ENCODE assay signal across 35 cellular contexts in the genomic region with DNA sequence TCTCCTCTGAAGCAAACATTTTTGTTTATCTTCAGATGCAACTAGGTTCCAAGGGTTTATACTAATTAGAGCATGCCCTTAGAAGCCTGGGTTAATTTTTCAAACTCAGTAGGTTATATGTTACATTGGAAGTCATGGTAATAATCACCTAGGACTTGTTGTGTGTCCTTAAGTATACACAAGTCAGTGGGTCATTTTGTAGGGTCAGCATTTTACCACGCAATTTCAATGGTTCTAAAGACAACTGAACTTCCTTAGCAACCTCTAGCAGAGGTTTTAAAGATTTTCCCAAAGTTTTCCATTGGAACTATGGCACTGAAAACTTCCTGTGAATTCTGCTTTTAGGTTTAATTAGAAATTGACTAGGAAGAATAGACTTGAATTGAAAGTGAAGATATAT.
"Had no signal": no experiment of that assay in that cellular context is flagged by ENCODE, and none has a peak within 500 bp of the region (broad histone marks: within the 10 kb centered on the region; RNA-seq: fewer than 3 reads in every experiment).

No MANE protein-coding gene starts in this region.

- H3K4me3 Mint-ChIP-seq: activated B cell treated with CpG ODN at 0.5 μM for 24 hours; activated CD4-positive, alpha-beta memory T cell treated with anti-CD3 and anti-CD28 coated beads for 36 hours; activated CD4-positive, alpha-beta T cell treated with anti-CD3 and anti-CD28 coated beads, Interleukin-2, amount 10 ng/mL, durations not matched to agents 24 days and 14 days; activated CD8-positive, alpha-beta T cell treated with anti-CD3 and anti-CD28 coated beads for 36 hours; activated naive CD4-positive, alpha-beta T cell treated with anti-CD3 and anti-CD28 coated beads for 36 hours; activated naive CD8-positive, alpha-beta T cell treated with anti-CD3 and anti-CD28 coated beads for 36 hours; activated T-cell treated with anti-CD3 and anti-CD28 coated beads, Interleukin-2, amount 50 U/mL, for 4 hours; activated T-cell treated with anti-CD3 and anti-CD28 coated beads, Interleukin-2, amount 50 U/mL, for 72 hours; activated T-helper 1 cell treated with anti-CD3 and anti-CD28 coated beads, Interleukin-12 subunit alpha, Interleukin-12 subunit beta, Interleukin-2, Interleukin-4 antibody, amounts not matched to agents 30 ng/mL and 10 ng/mL and 1 ng/mL, durations not matched to agents 14 hours and 24 hours and 36 hours; activated T-helper 17 cell treated with anti-CD3 and anti-CD28 coated beads, Interleukin-2, amount 50 U/mL, for 72 hours; T-helper 1 cell treated with Interleukin-12 subunit alpha and Interleukin-12 subunit beta and Interleukin-4 antibody, amounts not matched to agents 30 μg/mL and 1 μg/mL, for 36 hours; T-helper 2 cell treated with Interferon-gamma antibody and Interleukin-4, amounts not matched to agents 5 μg/mL and 100 μg/mL, for 36 hours had no signal

- H3K36me3 Mint-ChIP-seq: activated CD4-positive, alpha-beta memory T cell treated with anti-CD3 and anti-CD28 coated beads for 36 hours; activated naive CD4-positive, alpha-beta T cell treated with anti-CD3 and anti-CD28 coated beads, Interleukin-2, amount 50 U/mL, for 72 hours had no signal

- H3K27me3 ChIP-seq: adrenal gland, body of pancreas, brain microvascular endothelial cell, breast epithelium had no signal

- H3K27ac ChIP-seq: adrenal gland, body of pancreas, brain microvascular endothelial cell, breast epithelium, VCaP had no signal

- H3K4me1 ChIP-seq: body of pancreas, breast epithelium had no signal

- H3K36me3 ChIP-seq: adrenal gland, brain microvascular endothelial cell, breast epithelium had no signal

- DNase-seq: activated B cell treated with CpG ODN at 0.5 μM for 24 hours; activated CD4-positive, alpha-beta memory T cell treated with anti-CD3 and anti-CD28 coated beads for 36 hours; activated CD4-positive, alpha-beta T cell treated with anti-CD3 and anti-CD28 coated beads for 4 hours; activated CD4-positive, alpha-beta T cell treated with anti-CD3 and anti-CD28 coated beads, Interleukin-2, amount 10 ng/mL, durations not matched to agents 24 days and 14 days; activated CD4-positive, alpha-beta T cell treated with anti-CD3 and anti-CD28 coated beads, Interleukin-2, amount 50 U/mL, for 1 hour; activated CD4-positive, alpha-beta T cell treated with anti-CD3 and anti-CD28 coated beads, Interleukin-2, amount 50 U/mL, for 4 hours; activated CD4-positive, CD25-positive, alpha-beta regulatory T cell treated with anti-CD3 and anti-CD28 coated beads, Interleukin-2, amount 50 U/mL, for 72 hours; activated CD8-positive, alpha-beta memory T cell treated with anti-CD3 and anti-CD28 coated beads, Interleukin-2, amount 50 U/mL, for 4 hours; activated CD8-positive, alpha-beta T cell treated with anti-CD3 and anti-CD28 coated beads for 36 hours; activated effector memory CD4-positive, alpha-beta T cell treated with anti-CD3 and anti-CD28 coated beads, Interleukin-2, amount 50 U/mL, for 16 hours; activated gamma-delta T cell treated with Interleukin-2 at 50 U/mL for 16 hours; activated naive CD4-positive, alpha-beta T cell; activated naive CD4-positive, alpha-beta T cell treated with anti-CD3 and anti-CD28 coated beads for 36 hours; activated naive CD4-positive, alpha-beta T cell treated with anti-CD3 and anti-CD28 coated beads, Interleukin-2, amount 50 U/mL, for 16 hours; activated naive CD8-positive, alpha-beta T cell treated with anti-CD3 and anti-CD28 coated beads for 36 hours; activated T-cell treated with anti-CD3 and anti-CD28 coated beads for 4 hours; activated T-cell treated with anti-CD3 and anti-CD28 coated beads, Interleukin-2, amount 50 U/mL, for 1 hour; activated T-cell treated with anti-CD3 and anti-CD28 coated beads, Interleukin-2, amount 50 U/mL, for 4 hours; activated T-cell treated with anti-CD3 and anti-CD28 coated beads, Interleukin-2, amount 50 U/mL, for 72 hours; adrenal gland; amniotic stem cell; aorta; body of pancreas; brain microvascular endothelial cell; central memory CD4-positive, alpha-beta T cell; T-helper 2 cell; T-helper 9 cell had no signal

- H3K4me3 ChIP-seq: adrenal gland, body of pancreas, breast epithelium had no signal

- H3K4me1 Mint-ChIP-seq: activated B cell treated with CpG ODN at 0.5 μM for 24 hours; activated T-helper 17 cell treated with anti-CD3 and anti-CD28 coated beads, Interleukin-2, amount 50 U/mL, for 72 hours had no signal

- H3K27ac Mint-ChIP-seq: activated B cell treated with CpG ODN at 0.5 μM for 24 hours; activated CD4-positive, alpha-beta memory T cell treated with anti-CD3 and anti-CD28 coated beads for 36 hours; activated CD4-positive, alpha-beta T cell treated with anti-CD3 and anti-CD28 coated beads, Interleukin-2, amount 10 ng/mL, durations not matched to agents 24 days and 14 days; activated CD8-positive, alpha-beta T cell treated with anti-CD3 and anti-CD28 coated beads for 36 hours; activated naive CD4-positive, alpha-beta T cell treated with anti-CD3 and anti-CD28 coated beads for 36 hours; activated naive CD4-positive, alpha-beta T cell treated with anti-CD3 and anti-CD28 coated beads, Interleukin-2, amount 50 U/mL, for 72 hours; activated naive CD8-positive, alpha-beta T cell treated with anti-CD3 and anti-CD28 coated beads for 36 hours; activated T-cell treated with anti-CD3 and anti-CD28 coated beads, Interleukin-2, amount 50 U/mL, for 72 hours; activated T-helper 1 cell treated with anti-CD3 and anti-CD28 coated beads, Interleukin-12 subunit alpha, Interleukin-12 subunit beta, Interleukin-2, Interleukin-4 antibody, amounts not matched to agents 30 ng/mL and 10 ng/mL and 1 ng/mL, durations not matched to agents 14 hours and 24 hours and 36 hours; activated T-helper 17 cell treated with anti-CD3 and anti-CD28 coated beads, Interleukin-2, amount 50 U/mL, for 72 hours; T-helper 1 cell treated with Interleukin-12 subunit alpha and Interleukin-12 subunit beta and Interleukin-4 antibody, amounts not matched to agents 30 μg/mL and 1 μg/mL, for 36 hours; T-helper 2 cell treated with Interferon-gamma antibody and Interleukin-4, amounts not matched to agents 5 μg/mL and 100 μg/mL, for 36 hours had no signal

- ATAC-seq: activated CD8-positive, alpha-beta T cell treated with anti-CD3 and anti-CD28 coated beads for 36 hours; activated naive CD4-positive, alpha-beta T cell treated with anti-CD3 and anti-CD28 coated beads, Interleukin-2, amount 50 U/mL, for 72 hours; activated T-cell treated with anti-CD3 and anti-CD28 coated beads, Interleukin-2, amount 50 U/mL, for 4 hours; activated T-cell treated with anti-CD3 and anti-CD28 coated beads, Interleukin-2, amount 50 U/mL, for 72 hours; activated T-helper 17 cell treated with anti-CD3 and anti-CD28 coated beads, Interleukin-2, amount 50 U/mL, for 72 hours; body of pancreas had no signal

- H3K27me3 Mint-ChIP-seq: activated B cell treated with CpG ODN at 0.5 μM for 24 hours; activated CD4-positive, alpha-beta memory T cell treated with anti-CD3 and anti-CD28 coated beads for 36 hours; activated CD4-positive, alpha-beta T cell treated with anti-CD3 and anti-CD28 coated beads, Interleukin-2, amount 10 ng/mL, durations not matched to agents 24 days and 14 days; activated CD8-positive, alpha-beta T cell treated with anti-CD3 and anti-CD28 coated beads for 36 hours; activated naive CD8-positive, alpha-beta T cell treated with anti-CD3 and anti-CD28 coated beads for 36 hours; activated T-helper 17 cell treated with anti-CD3 and anti-CD28 coated beads, Interleukin-2, amount 50 U/mL, for 72 hours had no signal

- H3K9me3 ChIP-seq: adrenal gland, body of pancreas, breast epithelium had no signal

- FAIRE-seq: astrocyte had no signal

- H3K9me3 Mint-ChIP-seq: activated B cell treated with CpG ODN at 0.5 μM for 24 hours; activated CD4-positive, alpha-beta memory T cell treated with anti-CD3 and anti-CD28 coated beads for 36 hours; activated CD4-positive, alpha-beta T cell treated with anti-CD3 and anti-CD28 coated beads, Interleukin-2, amount 10 ng/mL, durations not matched to agents 24 days and 14 days; activated CD8-positive, alpha-beta T cell treated with anti-CD3 and anti-CD28 coated beads for 36 hours; activated naive CD4-positive, alpha-beta T cell treated with anti-CD3 and anti-CD28 coated beads for 36 hours; activated naive CD8-positive, alpha-beta T cell treated with anti-CD3 and anti-CD28 coated beads for 36 hours; activated T-cell treated with anti-CD3 and anti-CD28 coated beads, Interleukin-2, amount 50 U/mL, for 72 hours; activated T-helper 17 cell treated with anti-CD3 and anti-CD28 coated beads, Interleukin-2, amount 50 U/mL, for 72 hours had no signal
